Comparison of ENCODE assay signal across 8 cellular contexts in genomic region chr1:23868848-23869450, GRCh38. TPM values are rescaled to one million over a fixed set of nuclear protein-coding genes. Genes with fewer than 3 reads are reported as not detected.
DNase-seq lines count a peak whose midpoint lies in the region; ATAC-seq and TF ChIP-seq lines count a peak whose summit lies in the region.

No MANE protein-coding gene starts in this region.

- intact Hi-C loops in PC-9 (cut with micrococcal nuclease; ENCODE audit: unreplicated experiment) = loop anchor here (1.0 to 5.0 kb wide), 5 partner anchors 48 to 96 kb away; partner anchors contain the start of genes GALE and PNRC2

- peak overlapping the region; percentile 32 for H3K9ac ChIP-seq in rectal smooth muscle tissue (ENCODE audit: low read length)

- CTCF ChIA-PET in PC-9 (lab: Charles Lee) = interaction anchor here (0.7 to 1.0 kb wide), 3 partner anchors 19 to 59 kb away, joined by 3 to 4 read pairs (median 3); no protein-coding TSS in a partner anchor

- POLR2A ChIA-PET in PC-9 (lab: Charles Lee; ENCODE audit: unreplicated experiment) = interaction anchor here (0.5 to 0.6 kb wide), 2 partner anchors 177 to 281 kb away, joined by 4 to 5 read pairs; partner anchors contain the start of gene RPL11

- TF ChIP-seq CTCF in PC-9 (conservative IDR thresholded peaks at IDR 0.05) = no peak
- no peak for TF ChIP-seq CTCF in foreskin keratinocyte (conservative IDR thresholded peaks at IDR 0.05)

- ATAC-seq in foreskin keratinocyte (no peak), HG03378 (IDR thresholded peaks at IDR 0.05; ENCODE audit: unreplicated experiment) (no peak)

- H3K36me3 ChIP-seq in PC-9 (ENCODE audit: low read depth) (no peaks in the 10 kb centered on the region), esophagus (ENCODE audit: control insufficient read depth in 2 of 2, insufficient read depth in 2 of 2, low read length in 1 of 2) (no peaks in the 10 kb centered on the region), rectal smooth muscle tissue (ENCODE audit: control insufficient read depth, insufficient read depth, low read length) (peaks cover 6% of the 10 kb centered on the region)

- peak overlapping the region; percentile 93 for H3K4me2 ChIP-seq in PC-9

- no peaks in the 10 kb centered on the region for H3K27me3 ChIP-seq in PC-9 (ENCODE audit: insufficient read depth, low read depth)
- H3K27me3 ChIP-seq in esophagus (ENCODE audit: control insufficient read depth in 1 of 2, insufficient read depth in 2 of 2, low read length in 2 of 2) = no peaks in the 10 kb centered on the region
- no peaks in the 10 kb centered on the region for H3K27me3 ChIP-seq in rectal smooth muscle tissue (ENCODE audit: control insufficient read depth, insufficient read depth, low read length)
- H3K27me3 ChIP-seq in foreskin keratinocyte = peaks cover 21% of the 10 kb centered on the region

- peaks cover 12% of the 10 kb centered on the region; the same call in 1 of the 2 replicates for H3F3A ChIP-seq in PC-9 (ENCODE audit: insufficient read depth, low read depth)

- BruUV-seq in PC-9 (replicated peaks; lab: Mats Ljungman, UMichigan) = no TSS peak

- H3K4me3 ChIP-seq in PC-9 = peak overlapping the region; percentile 64; the same call in 1 of the 2 replicates
- peak overlapping the region; percentile 69 to 84 for H3K4me3 ChIP-seq in esophagus (ENCODE audit: low read depth in 1 of 2, low read length in 2 of 2)
- peak overlapping the region; percentile 86 for H3K4me3 ChIP-seq in rectal smooth muscle tissue (ENCODE audit: low read length)

- 48 to 52% methylated on average over 14 of the region's 14 CpGs for WGBS in esophagus, 2 donors

- H4K20me1 ChIP-seq in PC-9 (ENCODE audit: insufficient read depth) = no peaks in the 10 kb centered on the region

- H3K9me2 ChIP-seq in PC-9 (ENCODE audit: insufficient read depth) = no peaks in the 10 kb centered on the region

- peak; percentile 32 to 37 for DNase-seq in NOMO-1 (lab: John Stamatoyannopoulos, UW; ENCODE audit: unreplicated experiment in 2 of 2)
- no peak for DNase-seq in NOMO-1 treated with dmso at 0.1 percent for 144 hours (lab: John Stamatoyannopoulos, UW; ENCODE audit: unreplicated experiment)
- no peak for DNase-seq in PC-9
- DNase-seq in HCEC 1CT = no peak
- DNase-seq in foreskin keratinocyte = no peak

- H3K79me2 ChIP-seq in PC-9 (ENCODE audit: low read depth) = no peaks in the 10 kb centered on the region

- H3K9me3 ChIP-seq in PC-9 (ENCODE audit: insufficient read depth, low read depth) = no peaks in the 10 kb centered on the region
- H3K9me3 ChIP-seq in esophagus (ENCODE audit: control insufficient read depth in 2 of 2, insufficient read depth in 1 of 2, low read depth in 1 of 2, low read length in 1 of 2) = no peaks in the 10 kb centered on the region

- no peak overlapping the region for H3K27ac ChIP-seq in PC-9
- H3K27ac ChIP-seq in esophagus (ENCODE audit: low read depth in 2 of 2, low read length in 1 of 2) = peak overlapping the region; percentile 70 to 72
- H3K27ac ChIP-seq in rectal smooth muscle tissue (ENCODE audit: low read depth, low read length) = peak overlapping the region; percentile 46
- H3K27ac ChIP-seq in foreskin keratinocyte = no peak overlapping the region

- no peak overlapping the region; the same call in 1 of the 2 replicates for H2AFZ ChIP-seq in PC-9

- H3K4me1 ChIP-seq in PC-9 (replicated peaks; ENCODE audit: insufficient read depth) (peaks cover 21% of the 10 kb centered on the region), esophagus (ENCODE audit: control insufficient read depth in 2 of 2, insufficient read depth in 2 of 2, low read length in 1 of 2) (peaks cover 0 to 3% of the 10 kb centered on the region in 2 donors), rectal smooth muscle tissue (ENCODE audit: control insufficient read depth, insufficient read depth, low read length) (peaks cover 3% of the 10 kb centered on the region), foreskin keratinocyte (peaks cover 10% of the 10 kb centered on the region)

RNA-seq across cellular contexts. Expression of gene FUCA1, which starts 0.9 kb away (rescaled TPM):
- total RNA-seq in PC-9 (2021) (29.0 and 30.9 TPM in 2 replicates), foreskin keratinocyte (9.2 and 11.1 TPM in 2 replicates)
- polyA plus RNA-seq in esophagus (10 to 100 TPM in 1 of 2 donors, 1 to 10 TPM in 1; 7.3 to 10.2 TPM), foreskin keratinocyte (7.5 and 8.7 TPM in 2 replicates)

RNA-seq across cellular contexts. Expression of gene HMGCL, which starts 43.7 kb away (rescaled TPM):
- total RNA-seq in PC-9 (2021) (43.2 and 53.4 TPM in 2 replicates), foreskin keratinocyte (19.2 and 20.8 TPM in 2 replicates)
- polyA plus RNA-seq in esophagus (10 to 100 TPM; 16.8 to 27.4 TPM), foreskin keratinocyte (22.2 and 24.6 TPM in 2 replicates)

RNA-seq across cellular contexts. Expression of gene CNR2, which starts 44.2 kb away (rescaled TPM):
- total RNA-seq in PC-9 (2021) (not detected in 2 replicates), foreskin keratinocyte (not detected in 2 replicates)
- polyA plus RNA-seq in esophagus (under 1 TPM; 0.01 to 0.02 TPM), foreskin keratinocyte (not detected in 2 replicates)

Comparison
In these comparisons a context has a peak if more than half of its experiments do, and no peak if none do; other contexts are left out.
1. DNase-seq: peak in NOMO-1 (2 of 2); none in NOMO-1 treated with dmso at 0.1 percent for 144 hours (single experiment), PC-9 (0 of 2), HCEC 1CT (single experiment) and foreskin keratinocyte (0 of 2).
2. H3K27ac ChIP-seq: peak in esophagus (2 of 2) and rectal smooth muscle tissue (single experiment); none in PC-9 (single experiment) and foreskin keratinocyte (single experiment).
3. Peak in every context shown above with its lines, with median percentiles within 50 percentile points of each other: H3K4me3 ChIP-seq.